Comparison of ENCODE assay signal across 1 cellular context in genomic region chr5:1119312-1119831, GRCh38.
TF ChIP-seq lines count a peak whose summit lies in the region.

No MANE protein-coding gene starts in this region.

TF ChIP-seq in HepG2, 621 proteins besides CTCF, POLR2A, EP300 and RAD21 (continued from another document and continues in another):
- no peak; the same call in 1 of the 2 replicates for TF ChIP-seq ARID4A (CRISPR knock-in tag; IDR thresholded peaks at IDR 0.05; ENCODE audit: borderline replicate concordance)
- TF ChIP-seq ZNF3 (CRISPR knock-in tag; IDR thresholded peaks at IDR 0.05) = no peak
- no peak for TF ChIP-seq THYN1 (CRISPR knock-in tag; IDR thresholded peaks at IDR 0.05; ENCODE audit: borderline replicate concordance, low read depth)
- no peak for TF ChIP-seq FOXA1 (IDR thresholded peaks at IDR 0.05)
- no peak for TF ChIP-seq FOXA1 (CRISPR knock-in tag; IDR thresholded peaks at IDR 0.05)
- no peak; a peak in 1 of 4 replicates for TF ChIP-seq ATF4 (CRISPR knock-in tag; IDR thresholded peaks at IDR 0.05)
- no peak for TF ChIP-seq MBNL3 (CRISPR knock-in tag; conservative IDR thresholded peaks at IDR 0.05)
- TF ChIP-seq HNRNPH1 (optimal IDR thresholded peaks at IDR 0.05; ENCODE audit: low read depth, low read length) = no peak
- no peak for TF ChIP-seq ZBTB2 (CRISPR knock-in tag; IDR thresholded peaks at IDR 0.05; ENCODE audit: low read depth)
- TF ChIP-seq PBX3 (CRISPR knock-in tag; IDR thresholded peaks at IDR 0.05; ENCODE audit: borderline replicate concordance) = no peak
- TF ChIP-seq MTA1 (CRISPR knock-in tag; IDR thresholded peaks at IDR 0.05; ENCODE audit: borderline replicate concordance) = peak; percentile 84; the same call in 1 of the 2 replicates
- TF ChIP-seq GATAD2A (CRISPR knock-in tag; IDR thresholded peaks at IDR 0.05) = peak; percentile 76; the same call in 1 of the 2 replicates
- TF ChIP-seq ZNF292 (CRISPR knock-in tag; IDR thresholded peaks at IDR 0.05; ENCODE audit: borderline replicate concordance, low read depth) = no peak
- no peak for TF ChIP-seq PAWR (CRISPR knock-in tag; IDR thresholded peaks at IDR 0.05; ENCODE audit: borderline replicate concordance)
- TF ChIP-seq ZNF326 (CRISPR knock-in tag; IDR thresholded peaks at IDR 0.05; ENCODE audit: borderline replicate concordance) = no peak
- no peak for TF ChIP-seq ZFY (CRISPR knock-in tag; IDR thresholded peaks at IDR 0.05)
- TF ChIP-seq ZBTB49 (CRISPR knock-in tag; IDR thresholded peaks at IDR 0.05; ENCODE audit: borderline replicate concordance) = no peak
- no peak for TF ChIP-seq HHEX (CRISPR knock-in tag; IDR thresholded peaks at IDR 0.05)
- TF ChIP-seq MBD4 (IDR thresholded peaks at IDR 0.05; ENCODE audit: borderline replicate concordance, low read length) = no peak
- TF ChIP-seq ZNF274 (CRISPR knock-in tag; IDR thresholded peaks at IDR 0.05) = 0 out of 2 replicates have a peak, but pooled peaks have one; percentile 16
- TF ChIP-seq MXD4 (CRISPR knock-in tag; IDR thresholded peaks at IDR 0.05) = no peak
- TF ChIP-seq KDM3A (CRISPR knock-in tag; IDR thresholded peaks at IDR 0.05; ENCODE audit: low read depth) = no peak
- no peak for TF ChIP-seq NFKBIZ (CRISPR knock-in tag; IDR thresholded peaks at IDR 0.05)
- no peak for TF ChIP-seq E2F5 (CRISPR knock-in tag; conservative IDR thresholded peaks at IDR 0.05)
- no peak for TF ChIP-seq HOXA7 (CRISPR knock-in tag; IDR thresholded peaks at IDR 0.05)
- no peak for TF ChIP-seq ARID3A (IDR thresholded peaks at IDR 0.05; ENCODE audit: low read depth, low read length)
- no peak for TF ChIP-seq TRIM24 (CRISPR knock-in tag; IDR thresholded peaks at IDR 0.05)
- TF ChIP-seq ZNF776 (CRISPR knock-in tag; IDR thresholded peaks at IDR 0.05) = no peak
- TF ChIP-seq PHB2 (IDR thresholded peaks at IDR 0.05; ENCODE audit: partially characterized antibody) = no peak
- TF ChIP-seq PHF20 (CRISPR knock-in tag; IDR thresholded peaks at IDR 0.05) = no peak
- no peak for TF ChIP-seq ZNF605 (CRISPR knock-in tag; IDR thresholded peaks at IDR 0.05)
- TF ChIP-seq ZMAT3 (CRISPR knock-in tag; conservative IDR thresholded peaks at IDR 0.05) = no peak
- TF ChIP-seq BRD4 (CRISPR knock-in tag; IDR thresholded peaks at IDR 0.05) = no peak
- TF ChIP-seq HMG20A (CRISPR knock-in tag; IDR thresholded peaks at IDR 0.05; ENCODE audit: borderline replicate concordance) = peak; percentile 10; the same call in 1 of the 2 replicates
- TF ChIP-seq ZNF710 (CRISPR knock-in tag; IDR thresholded peaks at IDR 0.05; ENCODE audit: borderline replicate concordance) = no peak
- peak; percentile 71; the same call in 1 of the 2 replicates for TF ChIP-seq ZBTB7B (CRISPR knock-in tag; IDR thresholded peaks at IDR 0.05)
- peak; percentile 47; the same call in 1 of the 2 replicates for TF ChIP-seq ESRRA (CRISPR knock-in tag; IDR thresholded peaks at IDR 0.05; ENCODE audit: low read depth)
- 0 out of 2 replicates have a peak, but pooled peaks have one; percentile 25 for TF ChIP-seq NFE2L1 (CRISPR knock-in tag; IDR thresholded peaks at IDR 0.05; ENCODE audit: borderline replicate concordance)
- no peak for TF ChIP-seq MEIS1 (CRISPR knock-in tag; IDR thresholded peaks at IDR 0.05; ENCODE audit: borderline replicate concordance)
- no peak for TF ChIP-seq MAFF (IDR thresholded peaks at IDR 0.05; ENCODE audit: low read depth, low read length)
- TF ChIP-seq NAIF1 (CRISPR knock-in tag; IDR thresholded peaks at IDR 0.05; ENCODE audit: borderline replicate concordance) = no peak
- TF ChIP-seq FOXA3 (CRISPR knock-in tag; IDR thresholded peaks at IDR 0.05) = peak; percentile 50
- peak; percentile 49; the same call in 1 of the 2 replicates for TF ChIP-seq ZNF441 (CRISPR knock-in tag; IDR thresholded peaks at IDR 0.05; ENCODE audit: borderline replicate concordance)
- no peak for TF ChIP-seq ZBTB39 (CRISPR knock-in tag; IDR thresholded peaks at IDR 0.05)
- no peak for TF ChIP-seq THAP7 (CRISPR knock-in tag; IDR thresholded peaks at IDR 0.05)
